Comparison of ENCODE assay signal across 8 cellular contexts in the genomic region with DNA sequence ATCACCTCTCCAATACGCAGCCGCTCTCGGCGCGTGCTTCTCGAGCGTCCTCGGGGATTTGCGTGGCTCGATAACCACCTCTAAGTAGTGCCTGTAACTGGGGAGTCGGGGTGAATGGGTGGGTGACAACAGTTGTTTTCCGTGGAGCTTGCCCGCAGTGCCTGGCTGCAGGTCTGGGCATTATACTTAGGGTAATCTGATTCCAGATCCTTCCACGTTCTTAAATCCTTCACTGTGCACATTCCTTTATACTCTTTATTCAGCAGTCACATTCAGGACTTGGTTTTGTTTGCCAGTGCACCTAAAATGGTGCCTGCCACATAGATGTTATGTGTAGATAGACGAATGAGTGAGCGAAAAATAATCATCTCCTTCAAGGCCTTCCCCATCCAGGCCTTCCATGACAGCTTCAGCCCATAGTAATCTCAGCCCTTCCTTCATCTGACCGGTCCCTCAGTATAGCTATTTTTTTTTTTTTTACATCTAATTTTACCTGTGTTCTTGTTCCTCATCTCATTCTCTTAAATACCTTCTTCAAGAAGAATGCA. TPM values are rescaled to one million over a fixed set of nuclear protein-coding genes. Genes with fewer than 3 reads are reported as not detected.
DNase-seq lines count a peak whose midpoint lies in the region; ATAC-seq and TF ChIP-seq lines count a peak whose summit lies in the region.

No MANE protein-coding gene starts in this region.

- TF ChIP-seq CTCF in adrenal gland (IDR thresholded peaks at IDR 0.05), result peak in 1 of 6 experiments; percentile 0
- TF ChIP-seq CTCF in kidney epithelial cell (IDR thresholded peaks at IDR 0.05; ENCODE audit: insufficient read depth, low read length, poor library complexity, severe bottlenecking), result no peak

- DNase-seq in adrenal gland (no peak), kidney epithelial cell (ENCODE audit: low read depth) (no peak), NCI-H2029 treated with DMSO at 0.1 percent for 48 hours (lab: John Stamatoyannopoulos, UW) (no peak), LoVo (ENCODE audit: low spot score) (no peak)

- peak overlapping the region; percentile 79 for H3K4me3 ChIP-seq in BLaER1
- H3K4me3 ChIP-seq in adrenal gland, result peak overlapping the region; percentile 4 to 99 (median 87)
- peak overlapping the region; percentile 83 for H3K4me3 ChIP-seq in kidney epithelial cell (ENCODE audit: low read depth, low read length)
- peak overlapping the region; percentile 72 for H3K4me3 ChIP-seq in thymus (ENCODE audit: low read length)

- H3K9ac ChIP-seq in BLaER1, result peak overlapping the region; percentile 90

- no peaks in the 10 kb centered on the region for H3K27me3 ChIP-seq in BLaER1
- H3K27me3 ChIP-seq in adrenal gland, result no peaks in the 10 kb centered on the region
- H3K27me3 ChIP-seq in kidney epithelial cell (ENCODE audit: control insufficient read depth, insufficient read depth, low read length), result no peaks in the 10 kb centered on the region
- no peaks in the 10 kb centered on the region for H3K27me3 ChIP-seq in thymus (ENCODE audit: control insufficient read depth, insufficient read depth)

- intact Hi-C loops in adrenal gland (cut with DNase I), result loop anchor here (5.0 to 10.0 kb wide), 2 partner anchors 51 to 54 kb away; partner anchors contain the start of gene CAPRIN1 (in 2 of the 2)

- H3K27ac ChIP-seq in BLaER1 (peak overlapping the region; percentile 87), adrenal gland (peak overlapping the region in 4 of 5 donors; percentile 91 to 98 (median 93)), thymus (ENCODE audit: low read depth) (peak overlapping the region; percentile 95)

- TF ChIP-seq POLR2A in adrenal gland (IDR thresholded peaks at IDR 0.05), result no peak

- H3K4me1 ChIP-seq in BLaER1 (peaks cover 35% of the 10 kb centered on the region), adrenal gland (replicated peaks in 1 of 2) (peaks cover 10 to 20% of the 10 kb centered on the region in 2 donors), thymus (ENCODE audit: control insufficient read depth, insufficient read depth, low read length) (peaks cover 12% of the 10 kb centered on the region)

- peak; percentile 8 for ATAC-seq in HG03196 (IDR thresholded peaks at IDR 0.05; ENCODE audit: unreplicated experiment)
- no peak for ATAC-seq in HG02938 (IDR thresholded peaks at IDR 0.05; ENCODE audit: unreplicated experiment)

- peak overlapping the region; percentile 68 for H3K4me2 ChIP-seq in BLaER1

- H3K9me3 ChIP-seq in BLaER1, result no peaks in the 10 kb centered on the region
- H3K9me3 ChIP-seq in adrenal gland (replicated peaks in 1 of 3), result no peaks in the 10 kb centered on the region
- H3K9me3 ChIP-seq in thymus (ENCODE audit: control insufficient read depth), result no peaks in the 10 kb centered on the region

- 0 to 2% (median 1%) methylated on average over 12 to 17 of the region's 17 CpGs for WGBS in adrenal gland, 4 donors
- 2% methylated on average over 17 of the region's 17 CpGs for WGBS in thymus

- peaks cover 48% of the 10 kb centered on the region for H3K36me3 ChIP-seq in BLaER1
- H3K36me3 ChIP-seq in adrenal gland (replicated peaks in 1 of 2), result peaks cover 0 to 27% of the 10 kb centered on the region in 2 donors
- peaks cover 1% of the 10 kb centered on the region for H3K36me3 ChIP-seq in kidney epithelial cell (ENCODE audit: control insufficient read depth, insufficient read depth, low read length)
- peaks cover 16% of the 10 kb centered on the region for H3K36me3 ChIP-seq in thymus (ENCODE audit: control insufficient read depth, insufficient read depth)

- H4K20me1 ChIP-seq in BLaER1, result peaks cover 19% of the 10 kb centered on the region

RNA-seq across cellular contexts. Expression of gene NAT10, which starts 0.6 kb away (rescaled TPM):
- 10 to 100 TPM; 16.8 to 53.7 (median 33.8) TPM for total RNA-seq in adrenal gland
- 10 to 100 TPM; 48.9 to 65.2 (median 49.9) TPM for polyA plus RNA-seq in adrenal gland
- 21.7 and 23.5 TPM in 2 replicates for total RNA-seq in kidney epithelial cell
- polyA plus RNA-seq in thymus, result 31.1 TPM

RNA-seq across cellular contexts. Expression of gene CAPRIN1, which starts 54.5 kb away (rescaled TPM):
- total RNA-seq in adrenal gland, result 100 to 1,000 TPM; 101 to 174 (median 155) TPM
- 100 to 1,000 TPM in 1 of 3 donors, 10 to 100 TPM in 2; 42.4 to 202 (median 51.4) TPM for polyA plus RNA-seq in adrenal gland
- total RNA-seq in kidney epithelial cell, result 191 and 213 TPM in 2 replicates
- polyA plus RNA-seq in thymus, result 98.1 TPM
